15 cellular contexts compared by ENCODE assay signal in the genomic region with DNA sequence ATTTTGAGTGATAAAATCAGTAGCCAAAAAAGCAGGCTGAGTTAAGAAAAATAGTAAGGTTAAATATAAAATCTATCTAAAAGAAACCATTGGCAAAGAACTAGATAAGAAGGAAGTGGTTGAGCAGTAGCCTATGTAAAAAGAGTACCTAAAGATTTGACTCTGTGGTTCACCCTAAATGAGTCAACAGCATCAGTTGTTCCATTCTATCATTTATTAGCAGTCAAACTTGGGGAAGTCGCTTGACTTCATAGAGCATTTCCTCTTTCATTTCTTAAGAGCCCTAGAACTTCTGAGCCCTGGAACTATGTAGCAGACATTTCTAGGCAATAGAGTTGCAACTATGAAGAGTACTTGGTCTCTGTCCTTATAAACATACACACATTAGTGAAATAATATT.
DNase-seq lines count a peak whose midpoint lies in the region; ATAC-seq and TF ChIP-seq lines count a peak whose summit lies in the region.
"Had no signal": no experiment of that assay in that cellular context is flagged by ENCODE, and none has a peak within 500 bp of the region (broad histone marks: within the 10 kb centered on the region; RNA-seq: fewer than 3 reads in every experiment).

No MANE protein-coding gene starts in this region.

- no peaks in the 10 kb centered on the region for H3K79me2 ChIP-seq in MM.1S (ENCODE audit: low read length)

- H3K4me2 ChIP-seq in MM.1S (ENCODE audit: low read depth, low read length) = no peak overlapping the region
- H3K4me2 ChIP-seq: neural progenitor cell had no signal

- H4K20me1 ChIP-seq in MM.1S (ENCODE audit: insufficient read depth, low read length) = no peaks in the 10 kb centered on the region

- no peaks in the 10 kb centered on the region for H3K36me3 ChIP-seq in MM.1S (replicated peaks; ENCODE audit: insufficient read depth, low read length)
- H3K36me3 ChIP-seq: heart left ventricle, neural progenitor cell had no signal

- no peaks in the 10 kb centered on the region for H3K4me1 ChIP-seq in MM.1S (ENCODE audit: low read length)
- H3K4me1 ChIP-seq: body of pancreas, heart left ventricle, neural progenitor cell had no signal

- H2AFZ ChIP-seq in MM.1S (ENCODE audit: low read length) = no peak overlapping the region
- H2AFZ ChIP-seq: neural progenitor cell had no signal

- DNase-seq in GM13977 (ENCODE audit: low spot score) (peak; percentile 4), Kasumi-1 (lab: John Stamatoyannopoulos, UW) (peak; percentile 55 to 65), left colon (no peak), MM.1S (no peak), DMS53 treated with DMSO at 0.1 percent for 48 hours (lab: John Stamatoyannopoulos, UW; ENCODE audit: unreplicated experiment) (no peak), kidney glomerular epithelial cell (lab: John Stamatoyannopoulos, UW) (no peak)
- DNase-seq: ACHN; activated CD4-positive, CD25-positive, alpha-beta regulatory T cell treated with anti-CD3 and anti-CD28 coated beads, Interleukin-2, amount 50 U/mL, for 72 hours; body of pancreas; heart left ventricle; NCI-H526 treated with DMSO at 0.1 percent for 48 hours had no signal

- no peaks in the 10 kb centered on the region for H3K9me2 ChIP-seq in MM.1S (replicated peaks; ENCODE audit: insufficient read depth, low read length)

- no peak overlapping the region for H3K27ac ChIP-seq in MM.1S (ENCODE audit: low read length)
- H3K27ac ChIP-seq: body of pancreas, heart left ventricle, neural progenitor cell, skin epidermis had no signal

- intact Hi-C loops in left colon (cut with DNase I, micrococcal nuclease) = no loop called here

- no peaks in the 10 kb centered on the region for H3F3A ChIP-seq in MM.1S (ENCODE audit: insufficient read depth, low read length)

- ATAC-seq in GM19468 (IDR thresholded peaks at IDR 0.05; ENCODE audit: extremely low read depth, unreplicated experiment) (peak; percentile 95), HG02970 (IDR thresholded peaks at IDR 0.05; ENCODE audit: low FRiP score, unreplicated experiment) (peak; percentile 67), left colon (no peak)
- ATAC-seq: body of pancreas, heart left ventricle had no signal

- no peaks in the 10 kb centered on the region for H3K9me3 ChIP-seq in MM.1S (replicated peaks; ENCODE audit: insufficient read depth, low read length)
- H3K9me3 ChIP-seq: body of pancreas had no signal

- in situ Hi-C loops in GM13977 (cut with MboI; ENCODE audit: low pct_unique_long_range_greater_than_20kb, low sequenced_read_pairs, unreplicated experiment) = no loop called here

- TF ChIP-seq CTCF in GM13977 (IDR thresholded peaks at IDR 0.05; ENCODE audit: extremely low read depth, insufficient read depth, missing control alignments) = no peak
- no peak for TF ChIP-seq CTCF in MM.1S (IDR thresholded peaks at IDR 0.05; ENCODE audit: low read length)

- H3K27me3 ChIP-seq in MM.1S (replicated peaks; ENCODE audit: insufficient read depth, low read length) = no peaks in the 10 kb centered on the region
- H3K27me3 ChIP-seq: body of pancreas, heart left ventricle, neural progenitor cell had no signal

- no peak overlapping the region for H3K9ac ChIP-seq in MM.1S (ENCODE audit: low read length)
- H3K9ac ChIP-seq: neural progenitor cell had no signal

- no peak overlapping the region for H3K4me3 ChIP-seq in MM.1S (ENCODE audit: low read length)
- H3K4me3 ChIP-seq: body of pancreas, heart left ventricle, neural progenitor cell, skin epidermis had no signal

Comparison
In these comparisons a context has a peak if more than half of its experiments do, and no peak if none do; other contexts are left out.
1. DNase-seq: peak in GM13977 (single experiment) and Kasumi-1 (2 of 2); none in left colon (0 of 2), MM.1S (single experiment), DMS53 treated with DMSO at 0.1 percent for 48 hours (single experiment) and kidney glomerular epithelial cell (single experiment).